In genomic region chr6:105111871-105112270, GRCh38 we compare ENCODE assay signal across 32 cellular contexts.
"Had no signal": no experiment of that assay in that cellular context is flagged by ENCODE, and none has a peak within 500 bp of the region (broad histone marks: within the 10 kb centered on the region; RNA-seq: fewer than 3 reads in every experiment).

No MANE protein-coding gene starts in this region.

- H3K9me3 ChIP-seq: neutrophil, psoas muscle, spleen, suprapubic skin, testis, tibial artery, transverse colon, upper lobe of right lung, uterus had no signal

- H3K4me1 Mint-ChIP-seq: naive thymus-derived CD8-positive, alpha-beta T cell; stimulated activated memory B cell treated with anti-CD40 and anti-IgM and Interleukin-4, amounts not matched to agents 10 μg/mL and 1 μg/mL and 100 μg/mL, for 72 hours; stimulated activated naive CD8-positive, alpha-beta T cell treated with anti-CD3 and anti-CD28 coated beads, Interleukin-15, amount 100 ng/mL, for 72 hours had no signal

- H3K27me3 ChIP-seq: suprapubic skin, testis, tibial artery, transverse colon, upper lobe of right lung, uterus had no signal

- H3K27ac ChIP-seq: neutrophil, parathyroid adenoma, psoas muscle, skin epidermis, spleen, suprapubic skin, testis, tibial artery, transverse colon, upper lobe of right lung, uterus had no signal

- DNase-seq: naive thymus-derived CD8-positive, alpha-beta T cell; nephron progenitor cell; nucleus accumbens; posterior cingulate gyrus; psoas muscle; right cardiac atrium; spleen; stimulated activated CD4-positive, alpha-beta T cell treated with anti-CD3 and anti-CD28 coated beads, Interleukin-12 subunit alpha, Interleukin-12 subunit beta, amount 100 ng/mL, for 4 hours; stimulated activated CD4-positive, alpha-beta T cell treated with anti-CD3 and anti-CD28 coated beads, Interleukin-1b, Interleukin-23, amount 100 ng/mL, for 48 hours; stimulated activated CD4-positive, alpha-beta T cell treated with anti-CD3 and anti-CD28 coated beads, Interleukin-4, amount 100 ng/mL, for 1 hour; stimulated activated CD4-positive, alpha-beta T cell treated with anti-CD3 and anti-CD28 coated beads, Interleukin-4, amount 100 ng/mL, for 4 hours; stimulated activated CD8-positive, alpha-beta memory T cell treated with anti-CD3 and anti-CD28 coated beads, Interleukin-4, amount 100 ng/mL, for 48 hours; stimulated activated naive CD4-positive, alpha-beta T cell; stimulated activated naive CD8-positive, alpha-beta T cell treated with anti-CD3 and anti-CD28 coated beads, Interleukin-15, amount 100 ng/mL, for 72 hours; stimulated activated naive CD8-positive, alpha-beta T cell treated with anti-CD3 and anti-CD28 coated beads, Interleukin-15, Interleukin-2, amounts not matched to agents 100 U/mL and 50 U/mL, for 24 hours; substantia nigra; testis; tibial artery; transverse colon; upper lobe of right lung; uterus had no signal

- ATAC-seq: naive thymus-derived CD8-positive, alpha-beta T cell; natural killer cell treated with Interleukin-12 subunit alpha and Interleukin-12 subunit beta and Interleukin-15 and Interleukin-18, amount 100 ng/mL, for 72 hours; right cardiac atrium; sciatic nerve; stimulated activated memory B cell treated with anti-CD40 and anti-IgM and Interleukin-4, amounts not matched to agents 10 μg/mL and 1 μg/mL and 100 μg/mL, for 72 hours; stimulated activated naive CD8-positive, alpha-beta T cell treated with anti-CD3 and anti-CD28 coated beads, Interleukin-15, amount 100 ng/mL, for 72 hours; stimulated activated naive CD8-positive, alpha-beta T cell treated with anti-CD3 and anti-CD28 coated beads, Interleukin-15, Interleukin-2, amounts not matched to agents 100 U/mL and 50 U/mL, for 24 hours; upper lobe of right lung had no signal

- H3K27me3 Mint-ChIP-seq: progenitor cell of endocrine pancreas, type B pancreatic cell had no signal

- H3K36me3 ChIP-seq: neutrophil, spleen, transverse colon, upper lobe of right lung, uterus had no signal

- H3K27ac Mint-ChIP-seq: natural killer cell treated with Interleukin-12 subunit alpha and Interleukin-12 subunit beta and Interleukin-15 and Interleukin-18, amount 100 ng/mL, for 72 hours; nephron progenitor cell; progenitor cell of endocrine pancreas; stimulated activated memory B cell treated with anti-CD40 and anti-IgM and Interleukin-4, amounts not matched to agents 10 μg/mL and 1 μg/mL and 100 μg/mL, for 72 hours; type B pancreatic cell had no signal

- H2AFZ ChIP-seq: parathyroid adenoma had no signal

- H3K9ac ChIP-seq: parathyroid adenoma had no signal

- H3K36me3 Mint-ChIP-seq: naive thymus-derived CD8-positive, alpha-beta T cell; natural killer cell treated with Interleukin-12 subunit alpha and Interleukin-12 subunit beta and Interleukin-15 and Interleukin-18, amount 100 ng/mL, for 72 hours; stimulated activated memory B cell treated with anti-CD40 and anti-IgM and Interleukin-4, amounts not matched to agents 10 μg/mL and 1 μg/mL and 100 μg/mL, for 72 hours had no signal

- H3K4me3 ChIP-seq: psoas muscle, skin epidermis, smooth muscle cell, spleen, suprapubic skin, testis, tibial artery, transverse colon, upper lobe of right lung, uterus had no signal

- H3K4me1 ChIP-seq: parathyroid adenoma, spleen, suprapubic skin, testis, tibial artery, upper lobe of right lung, uterus had no signal

- H3K4me2 ChIP-seq: smooth muscle cell had no signal

- H3K9me3 Mint-ChIP-seq: naive thymus-derived CD8-positive, alpha-beta T cell; natural killer cell treated with Interleukin-12 subunit alpha and Interleukin-12 subunit beta and Interleukin-15 and Interleukin-18, amount 100 ng/mL, for 72 hours; nephron progenitor cell; neural crest cell; stimulated activated memory B cell treated with anti-CD40 and anti-IgM and Interleukin-4, amounts not matched to agents 10 μg/mL and 1 μg/mL and 100 μg/mL, for 72 hours; stimulated activated naive CD8-positive, alpha-beta T cell treated with anti-CD3 and anti-CD28 coated beads, Interleukin-15, amount 100 ng/mL, for 72 hours; type B pancreatic cell had no signal

- H3K79me2 ChIP-seq: parathyroid adenoma had no signal

- H3K4me3 Mint-ChIP-seq: naive thymus-derived CD8-positive, alpha-beta T cell; natural killer cell treated with Interleukin-12 subunit alpha and Interleukin-12 subunit beta and Interleukin-15 and Interleukin-18, amount 100 ng/mL, for 72 hours; nephron progenitor cell; neural crest cell; stimulated activated memory B cell treated with anti-CD40 and anti-IgM and Interleukin-4, amounts not matched to agents 10 μg/mL and 1 μg/mL and 100 μg/mL, for 72 hours; stimulated activated naive CD8-positive, alpha-beta T cell treated with anti-CD3 and anti-CD28 coated beads, Interleukin-15, amount 100 ng/mL, for 72 hours; type B pancreatic cell had no signal
